1 cellular context compared by ENCODE assay signal in genomic region chr2:52639692-52640091, GRCh38.
TF ChIP-seq lines count a peak whose summit lies in the region.

No MANE protein-coding gene starts in this region.

TF ChIP-seq in GM23338, 12 proteins besides CTCF, POLR2A, EP300 and RAD21 (continued from another document):
- TF ChIP-seq ZNF462 (CRISPR knock-in tag; IDR thresholded peaks at IDR 0.05) (no peak), EZH2phosphoT487 (IDR thresholded peaks at IDR 0.05; ENCODE audit: unreplicated experiment) (no peak), POLR2AphosphoS5 (IDR thresholded peaks at IDR 0.05; ENCODE audit: low read depth) (no peak), EZH2 (IDR thresholded peaks at IDR 0.05; ENCODE audit: low read depth, unreplicated experiment) (no peak)
